Comparison of ENCODE assay signal across 24 cellular contexts in genomic region chr1:178899402-178899801, GRCh38. TPM values are rescaled to one million over a fixed set of nuclear protein-coding genes. Genes with fewer than 3 reads are reported as not detected.
DNase-seq lines count a peak whose midpoint lies in the region; ATAC-seq, FAIRE-seq and TF ChIP-seq lines count a peak whose summit lies in the region.
"Had no signal": no experiment of that assay in that cellular context is flagged by ENCODE, and none has a peak within 500 bp of the region (broad histone marks: within the 10 kb centered on the region; RNA-seq: fewer than 3 reads in every experiment).

No MANE protein-coding gene starts in this region.

- H3K9me3 ChIP-seq in OCI-LY3 (ENCODE audit: insufficient read depth, low read length) (no peaks in the 10 kb centered on the region), kidney (ENCODE audit: control insufficient read depth in 1 of 2, low read length in 2 of 2) (no peaks in the 10 kb centered on the region)
- H3K9me3 ChIP-seq: MG63 had no signal

- H3K27me3 ChIP-seq in OCI-LY3 (ENCODE audit: low read depth, low read length) = no peaks in the 10 kb centered on the region
- H3K27me3 ChIP-seq: MG63 had no signal

- ATAC-seq in natural killer cell (no peak), GM18858 (IDR thresholded peaks at IDR 0.05; ENCODE audit: unreplicated experiment) (no peak)
- ATAC-seq in natural killer cell treated with Interleukin-12 subunit alpha and Interleukin-12 subunit beta and Interleukin-15 and Interleukin-18, amount 100 ng/mL, for 72 hours = no peak

- no peak overlapping the region for H3K4me3 ChIP-seq in OCI-LY3 (ENCODE audit: low read length)
- no peak overlapping the region for H3K4me3 ChIP-seq in kidney (ENCODE audit: low read length in 2 of 2)
- H3K4me3 ChIP-seq: MG63 had no signal

- H3K4me1 Mint-ChIP-seq in natural killer cell = peaks cover 4 to 6% of the 10 kb centered on the region in 2 donors
- H3K4me1 Mint-ChIP-seq in natural killer cell treated with Interleukin-12 subunit alpha and Interleukin-12 subunit beta and Interleukin-15 and Interleukin-18, amount 100 ng/mL, for 72 hours (ENCODE audit: low read depth in 2 of 2) = peaks cover 0 to 3% of the 10 kb centered on the region in 2 donors
- peaks cover 4 to 9% of the 10 kb centered on the region in 2 donors for H3K4me1 Mint-ChIP-seq in immature natural killer cell
- H3K4me1 Mint-ChIP-seq: H9 had no signal

- TF ChIP-seq CTCF in natural killer cell (IDR thresholded peaks at IDR 0.05) = no peak
- no peak for TF ChIP-seq CTCF in OCI-LY3 (IDR thresholded peaks at IDR 0.05; ENCODE audit: low read depth, low read length)
- TF ChIP-seq CTCF in kidney (IDR thresholded peaks at IDR 0.05; ENCODE audit: borderline replicate concordance, extremely low read depth, insufficient read depth) = no peak

- H3K27me3 Mint-ChIP-seq in natural killer cell (ENCODE audit: low read depth in 2 of 2) = no peaks in the 10 kb centered on the region
- peaks cover 0 to 20% of the 10 kb centered on the region in 2 donors for H3K27me3 Mint-ChIP-seq in natural killer cell treated with Interleukin-12 subunit alpha and Interleukin-12 subunit beta and Interleukin-15 and Interleukin-18, amount 100 ng/mL, for 72 hours
- peaks cover 0 to 3% (median 0%) of the 10 kb centered on the region in 3 donors for H3K27me3 Mint-ChIP-seq in immature natural killer cell (ENCODE audit: low read depth in 3 of 3)

- H3K9me3 Mint-ChIP-seq in natural killer cell = peaks cover 0 to 3% of the 10 kb centered on the region in 2 donors
- peaks cover 3% of the 10 kb centered on the region for H3K9me3 Mint-ChIP-seq in natural killer cell treated with Interleukin-12 subunit alpha and Interleukin-12 subunit beta and Interleukin-15 and Interleukin-18, amount 100 ng/mL, for 72 hours
- peaks cover 0 to 3% (median under 1%) of the 10 kb centered on the region in 6 donors for H3K9me3 Mint-ChIP-seq in immature natural killer cell

- peak overlapping the region; percentile 18 for H3K4me2 ChIP-seq in OCI-LY3 (ENCODE audit: low read length)

- H3K27ac Mint-ChIP-seq in natural killer cell = no peak overlapping the region
- peak overlapping the region in 1 of 2 donors; percentile 2 for H3K27ac Mint-ChIP-seq in natural killer cell treated with Interleukin-12 subunit alpha and Interleukin-12 subunit beta and Interleukin-15 and Interleukin-18, amount 100 ng/mL, for 72 hours
- H3K27ac Mint-ChIP-seq in immature natural killer cell = peak overlapping the region in 2 of 6 donors; percentile 47 to 67
- H3K27ac Mint-ChIP-seq: H9 had no signal

- H3K27ac ChIP-seq in OCI-LY3 (ENCODE audit: low read length) = no peak overlapping the region
- no peak overlapping the region for H3K27ac ChIP-seq in kidney (ENCODE audit: low read depth in 2 of 2, low read length in 2 of 2)

- peak overlapping the region; percentile 36 for H3K4me3 Mint-ChIP-seq in natural killer cell
- no peak overlapping the region for H3K4me3 Mint-ChIP-seq in natural killer cell treated with Interleukin-12 subunit alpha and Interleukin-12 subunit beta and Interleukin-15 and Interleukin-18, amount 100 ng/mL, for 72 hours
- H3K4me3 Mint-ChIP-seq in immature natural killer cell = peak overlapping the region in 1 of 5 donors; percentile 33
- H3K4me3 Mint-ChIP-seq: H9 had no signal

- H3K36me3 ChIP-seq in OCI-LY3 (replicated peaks; ENCODE audit: low read depth, low read length) (peaks cover 3% of the 10 kb centered on the region), kidney (ENCODE audit: control insufficient read depth in 1 of 2, insufficient read depth in 2 of 2, low read length in 2 of 2) (peaks cover 0 to 2% of the 10 kb centered on the region in 2 donors)

- H3K79me2 ChIP-seq in OCI-LY3 (ENCODE audit: low read length) = no peaks in the 10 kb centered on the region

- H3K4me1 ChIP-seq in OCI-LY3 (ENCODE audit: low read length) = peaks cover 16% of the 10 kb centered on the region
- no peaks in the 10 kb centered on the region for H3K4me1 ChIP-seq in kidney (ENCODE audit: control insufficient read depth in 1 of 2, insufficient read depth in 1 of 2, low read depth in 1 of 2, low read length in 2 of 2)

- H4K20me1 ChIP-seq in OCI-LY3 (ENCODE audit: insufficient read depth, low read length) = no peaks in the 10 kb centered on the region

- intact Hi-C loops in natural killer cell (cut with micrococcal nuclease) = no loop called here
- intact Hi-C loops in kidney (cut with DNase I) = no loop called here

- FAIRE-seq in kidney (lab: Jason Lieb, UNC) = peak; percentile 50
- FAIRE-seq: HTR-8/SVneo had no signal

- H2AFZ ChIP-seq in OCI-LY3 (ENCODE audit: low read depth, low read length) = no peak overlapping the region

- no peak for DNase-seq in natural killer cell
- DNase-seq in natural killer cell treated with Interleukin-12 subunit alpha and Interleukin-12 subunit beta and Interleukin-15 and Interleukin-18, amount 100 ng/mL, for 72 hours (ENCODE audit: low spot score) = no peak
- no peak for DNase-seq in kidney
- DNase-seq in cerebellar nuclear complex (lab: John Stamatoyannopoulos, UW) = no peak
- DNase-seq in immature natural killer cell = no peak
- DNase-seq: C1 segment of cervical spinal cord; DND-41; H9; IMR-90; Kasumi-1; MG63; NCI-H1092; NCI-H1436 treated with DMSO at 0.1 percent for 48 hours; NCI-H2029 treated with DMSO at 0.1 percent for 48 hours; NCI-H2171 treated with DMSO at 0.1 percent for 48 hours; NCI-H446 treated with DMSO at 0.1 percent for 48 hours; NCI-H69; NK-92 treated with Interleukin-12 subunit alpha and Interleukin-12 subunit beta, amount 100 ng/mL, for 24 hours; Right ventricle myocardium superior had no signal

- H3K36me3 Mint-ChIP-seq in natural killer cell (peaks cover 8% of the 10 kb centered on the region), immature natural killer cell (peaks cover 16 to 37% (median 30%) of the 10 kb centered on the region in 3 donors)
- peaks cover 13% of the 10 kb centered on the region for H3K36me3 Mint-ChIP-seq in natural killer cell treated with Interleukin-12 subunit alpha and Interleukin-12 subunit beta and Interleukin-15 and Interleukin-18, amount 100 ng/mL, for 72 hours

- H3K9ac ChIP-seq in OCI-LY3 (ENCODE audit: low read length) (no peak overlapping the region), kidney (ENCODE audit: low read length in 2 of 2) (no peak overlapping the region)

RNA-seq across cellular contexts. Expression of gene ANGPTL1, which starts 28.5 kb away (rescaled TPM):
- not detected for total RNA-seq in natural killer cell
- total RNA-seq in natural killer cell treated with Interleukin-12 subunit alpha and Interleukin-12 subunit beta and Interleukin-15 and Interleukin-18, amount 100 ng/mL, for 72 hours = not detected
- 24.5 TPM for total RNA-seq in kidney
- 8.2 TPM for polyA plus RNA-seq in kidney (ENCODE audit: insufficient read depth, low read depth, low replicate concordance)
- not detected for polyA plus RNA-seq in immature natural killer cell
- total RNA-seq: G401, H9, OCI-LY7 had no signal

Comparison
In these comparisons a context has a peak if more than half of its experiments do, and no peak if none do; other contexts are left out.
1. RNA of gene ANGPTL1, which starts 28.5 kb away (total RNA-seq): 24.5 TPM in kidney (single experiment); not detected in natural killer cell and not detected in natural killer cell treated with Interleukin-12 subunit alpha and Interleukin-12 subunit beta and Interleukin-15 and Interleukin-18, amount 100 ng/mL, for 72 hours; every median in the first group is over 10 times any median in the second.